ENCODE assay signal across 13 cellular contexts in genomic region chr11:67728191-67728590, GRCh38. TPM values are rescaled to one million over a fixed set of nuclear protein-coding genes. Genes with fewer than 3 reads are reported as not detected.
DNase-seq lines count a peak whose midpoint lies in the region; ATAC-seq, FAIRE-seq and TF ChIP-seq lines count a peak whose summit lies in the region.
"Not testable (repeated sequence)": the region's sequence is repeated elsewhere in the genome, so short reads cannot be mapped to it uniquely, and the experiment has no call there.
"Had no signal": no experiment of that assay in that cellular context is flagged by ENCODE, and none has a peak within 500 bp of the region (broad histone marks: within the 10 kb centered on the region; RNA-seq: fewer than 3 reads in every experiment).

No MANE protein-coding gene starts in this region.

- H3K9me3 ChIP-seq in HUES6 (ENCODE audit: control insufficient read depth, insufficient read depth, low read depth, low read length), result not testable (repeated sequence)

- peak overlapping the region; percentile 26 for H3K9ac ChIP-seq in HUES6 (ENCODE audit: low read length)

- not testable (repeated sequence) for H3K36me3 Mint-ChIP-seq in stimulated activated effector memory CD8-positive, alpha-beta T cell treated with anti-CD3 and anti-CD28 coated beads, Interleukin-12 subunit alpha, Interleukin-12 subunit beta, amount 100 ng/mL, for 72 hours

- not testable (repeated sequence) for H3K27ac ChIP-seq in HUES6 (ENCODE audit: low read depth, low read length)

- not testable (repeated sequence) for ATAC-seq in stimulated activated effector memory CD8-positive, alpha-beta T cell treated with anti-CD3 and anti-CD28 coated beads, Interleukin-12 subunit alpha, Interleukin-12 subunit beta, amount 100 ng/mL, for 72 hours

- not testable (repeated sequence) for H3K27me3 ChIP-seq in HUES6 (ENCODE audit: control insufficient read depth, insufficient read depth, low read length); bronchial epithelial cell (ENCODE audit: control insufficient read depth, insufficient read depth, low read length)

- not testable (repeated sequence) for TF ChIP-seq CTCF in bronchial epithelial cell (IDR thresholded peaks at IDR 0.05; ENCODE audit: insufficient read depth, low read length, severe bottlenecking)

- not testable (repeated sequence) for H3K9me3 Mint-ChIP-seq in stimulated activated effector memory CD8-positive, alpha-beta T cell treated with anti-CD3 and anti-CD28 coated beads, Interleukin-12 subunit alpha, Interleukin-12 subunit beta, amount 100 ng/mL, for 72 hours

- peaks cover 19% of the 10 kb centered on the region for H3K4me1 ChIP-seq in HUES6 (ENCODE audit: control insufficient read depth, insufficient read depth, low read length)

- DNase-seq in ELF-1 (ENCODE audit: low read depth, low spot score), result peak; percentile 86
- DNase-seq in SW480 (ENCODE audit: low spot score), result peak; percentile 16
- DNase-seq in bronchial epithelial cell (ENCODE audit: low read depth), result peak; percentile 5
- DNase-seq in islet precursor cell, result peak; percentile 77
- peak; percentile 39 for DNase-seq in mucosa of gallbladder (ENCODE audit: low spot score)
- not testable (repeated sequence) for DNase-seq in stimulated activated effector memory CD8-positive, alpha-beta T cell treated with anti-CD3 and anti-CD28 coated beads, Interleukin-12 subunit alpha, Interleukin-12 subunit beta, amount 100 ng/mL, for 72 hours (ENCODE audit: low spot score in 2 of 2)

- H3K4me1 Mint-ChIP-seq in stimulated activated effector memory CD8-positive, alpha-beta T cell treated with anti-CD3 and anti-CD28 coated beads, Interleukin-12 subunit alpha, Interleukin-12 subunit beta, amount 100 ng/mL, for 72 hours, result peaks cover 16% of the 10 kb centered on the region

- H3K36me3 ChIP-seq in HUES6 (ENCODE audit: control insufficient read depth, insufficient read depth, low read length); bronchial epithelial cell (ENCODE audit: control insufficient read depth, insufficient read depth, low read length): not testable (repeated sequence)

- FAIRE-seq in bronchial epithelial cell (lab: Jason Lieb, UNC), result not testable (repeated sequence)

- not testable (repeated sequence) for H3K4me3 ChIP-seq in HUES6 (ENCODE audit: low read depth, low read length); bronchial epithelial cell (ENCODE audit: low read depth, low read length)

- H3K4me3 Mint-ChIP-seq in stimulated activated effector memory CD8-positive, alpha-beta T cell treated with anti-CD3 and anti-CD28 coated beads, Interleukin-12 subunit alpha, Interleukin-12 subunit beta, amount 100 ng/mL, for 72 hours, result not testable (repeated sequence)

- H3K27ac Mint-ChIP-seq in stimulated activated effector memory CD8-positive, alpha-beta T cell treated with anti-CD3 and anti-CD28 coated beads, Interleukin-12 subunit alpha, Interleukin-12 subunit beta, amount 100 ng/mL, for 72 hours, result peak overlapping the region; percentile 50

RNA-seq across cellular contexts. Expression of gene ALDH3B2, which starts 53.8 kb away (rescaled TPM):
- total RNA-seq in bronchial epithelial cell, result 17.9 and 73.4 TPM in 2 replicates
- 0.63 TPM for total RNA-seq in mucosa of gallbladder
- total RNA-seq: CD4-positive, CD25-positive, alpha-beta regulatory T cell; GM23248; HT1080; MCF 10A; Right ventricle myocardium inferior; SJSA1 had no signal

Comparison
In these comparisons a context has a peak if more than half of its experiments do, and no peak if none do; other contexts are left out.
1. RNA of gene ALDH3B2, which starts 53.8 kb away (total RNA-seq): 17.9 to 73.4 TPM in bronchial epithelial cell; 0.63 TPM in mucosa of gallbladder (single experiment); every median in the first group is over 10 times any median in the second.